14 cellular contexts compared by ENCODE assay signal in genomic region chr1:51867479-51868232, GRCh38.
"Had no signal": no experiment of that assay in that cellular context is flagged by ENCODE, and none has a peak within 500 bp of the region (broad histone marks: within the 10 kb centered on the region; RNA-seq: fewer than 3 reads in every experiment).

No MANE protein-coding gene starts in this region.

- ATAC-seq: body of pancreas; effector memory CD8-positive, alpha-beta T cell; left ventricle myocardium superior had no signal

- H3K9ac ChIP-seq: parathyroid adenoma had no signal

- H3K9me3 Mint-ChIP-seq: effector memory CD8-positive, alpha-beta T cell had no signal

- H3K27ac ChIP-seq: body of pancreas, epithelial cell of prostate, parathyroid adenoma had no signal

- H2AFZ ChIP-seq: parathyroid adenoma had no signal

- DNase-seq: activated CD4-positive, alpha-beta T cell treated with anti-CD3 and anti-CD28 coated beads for 4 hours; activated CD8-positive, alpha-beta memory T cell treated with anti-CD3 and anti-CD28 coated beads for 24 hours; activated effector memory CD4-positive, alpha-beta T cell treated with anti-CD3 and anti-CD28 coated beads, Interleukin-2, amount 50 U/mL, for 16 hours; body of pancreas; central memory CD4-positive, alpha-beta T cell; effector memory CD8-positive, alpha-beta T cell; left ventricle myocardium superior; mesendoderm; stimulated activated CD4-positive, alpha-beta T cell treated with anti-CD3 and anti-CD28 coated beads, Interleukin-4, amount 100 ng/mL, for 1 hour; stimulated activated CD8-positive, alpha-beta memory T cell treated with anti-CD3 and anti-CD28 coated beads, Interleukin-4, amount 100 ng/mL, for 48 hours; T1000 had no signal

- H3K4me1 ChIP-seq: body of pancreas had no signal

- H3K27me3 Mint-ChIP-seq: effector memory CD8-positive, alpha-beta T cell had no signal

- H3K9me3 ChIP-seq: body of pancreas had no signal

- H3K27me3 ChIP-seq: body of pancreas had no signal

- H3K4me3 ChIP-seq: body of pancreas had no signal

- FAIRE-seq: kidney had no signal
